Comparison of ENCODE assay signal across 8 cellular contexts in genomic region chr17:68057531-68057952, GRCh38. TPM values are rescaled to one million over a fixed set of nuclear protein-coding genes. Genes with fewer than 3 reads are reported as not detected.
A peak's percentile ranks its signal among the peaks of the same experiment; 100 is the strongest.
DNase-seq lines count a peak whose midpoint lies in the region; ATAC-seq and TF ChIP-seq lines count a peak whose summit lies in the region.

No MANE protein-coding gene starts in this region.

- intact Hi-C loops in naive thymus-derived CD4-positive, alpha-beta T cell (cut with micrococcal nuclease) = loop anchor here (1.0 to 2.0 kb wide), 4 partner anchors 143 to 406 kb away; no protein-coding TSS in a partner anchor

- no peak overlapping the region for H3K27ac ChIP-seq in naive thymus-derived CD4-positive, alpha-beta T cell (ENCODE audit: low read depth, low read length)

- no peaks in the 10 kb centered on the region for H3K36me3 ChIP-seq in naive thymus-derived CD4-positive, alpha-beta T cell (ENCODE audit: control insufficient read depth in 2 of 3, insufficient read depth in 3 of 3, low read length in 3 of 3)

- CTCF ChIA-PET in naive thymus-derived CD4-positive, alpha-beta T cell (lab: Charles Lee) = interaction anchor here (0.6 to 2.3 kb wide), 9 partner anchors 33 to 409 kb away, joined by 3 to 13 read pairs (median 4); partner anchors contain the start of gene C17orf58

- peak overlapping the region in 1 of 9 donors; percentile 49 for H3K27ac Mint-ChIP-seq in naive thymus-derived CD4-positive, alpha-beta T cell
- H3K27ac Mint-ChIP-seq in nephron progenitor cell = no peak overlapping the region

- no peaks in the 10 kb centered on the region for H3K9me3 Mint-ChIP-seq in naive thymus-derived CD4-positive, alpha-beta T cell
- H3K9me3 Mint-ChIP-seq in nephron progenitor cell = peaks cover 2% of the 10 kb centered on the region

- no peak overlapping the region for H3K4me3 ChIP-seq in naive thymus-derived CD4-positive, alpha-beta T cell (ENCODE audit: low read length)

- no peaks in the 10 kb centered on the region for H3K27me3 ChIP-seq in naive thymus-derived CD4-positive, alpha-beta T cell (ENCODE audit: control insufficient read depth in 2 of 2, insufficient read depth in 2 of 2, low read length in 2 of 2)

- peaks cover 0 to 16% (median 10%) of the 10 kb centered on the region in 7 donors for H3K4me1 Mint-ChIP-seq in naive thymus-derived CD4-positive, alpha-beta T cell
- peaks cover 18% of the 10 kb centered on the region for H3K4me1 Mint-ChIP-seq in nephron progenitor cell

- ATAC-seq in activated CD4-positive, CD25-positive, alpha-beta regulatory T cell treated with anti-CD3 and anti-CD28 coated beads, Interleukin-2, amount 50 U/mL, for 24 hours = peak; percentile 44 to 60
- peak; percentile 84 for ATAC-seq in naive thymus-derived CD4-positive, alpha-beta T cell

- no peaks in the 10 kb centered on the region for H3K4me1 ChIP-seq in naive thymus-derived CD4-positive, alpha-beta T cell (ENCODE audit: control insufficient read depth in 2 of 2, insufficient read depth in 2 of 2, low read length in 2 of 2)

- no peak for TF ChIP-seq CTCF in nephron progenitor cell (IDR thresholded peaks at IDR 0.05)

- H3K9me3 ChIP-seq in naive thymus-derived CD4-positive, alpha-beta T cell (ENCODE audit: control insufficient read depth in 2 of 3, low read length in 3 of 3) = no peaks in the 10 kb centered on the region

- H3K4me3 Mint-ChIP-seq in naive thymus-derived CD4-positive, alpha-beta T cell = no peak overlapping the region
- no peak overlapping the region for H3K4me3 Mint-ChIP-seq in nephron progenitor cell

- no peak for DNase-seq in activated CD4-positive, CD25-positive, alpha-beta regulatory T cell treated with anti-CD3 and anti-CD28 coated beads, Interleukin-2, amount 50 U/mL, for 72 hours
- DNase-seq in RPMI8226 (peak; percentile 41), amniotic epithelial cell (ENCODE audit: low read depth) (peak; percentile 48), midbrain (lab: John Stamatoyannopoulos, UW) (no peak), nephron progenitor cell (no peak), inferior parietal cortex (ENCODE audit: extremely low spot score) (no peak)
- DNase-seq in naive thymus-derived CD4-positive, alpha-beta T cell = peak in 7 of 9 donors; percentile 23 to 56 (median 44)

- H3K27me3 Mint-ChIP-seq in naive thymus-derived CD4-positive, alpha-beta T cell = peaks cover 0 to 7% (median 0%) of the 10 kb centered on the region in 5 donors
- H3K27me3 Mint-ChIP-seq in nephron progenitor cell (ENCODE audit: low read depth, poor library complexity) = peaks cover 15% of the 10 kb centered on the region

- POLR2A ChIA-PET in naive thymus-derived CD4-positive, alpha-beta T cell (lab: Charles Lee) = interaction anchor here (1.1 kb wide), 1 partner anchor 143 kb away, joined by 3 read pairs; no protein-coding TSS in a partner anchor

- no peaks in the 10 kb centered on the region for H3K36me3 Mint-ChIP-seq in naive thymus-derived CD4-positive, alpha-beta T cell
- no peaks in the 10 kb centered on the region for H3K36me3 Mint-ChIP-seq in nephron progenitor cell (ENCODE audit: low read depth)

RNA-seq across cellular contexts. Expression of gene KPNA2, which starts 22.0 kb away (rescaled TPM):
- 100 to 1,000 TPM in 1 of 5 experiments, 10 to 100 TPM in 2, 1 to 10 TPM in 2; 8.4 to 161 (median 45.9) TPM for total RNA-seq in naive thymus-derived CD4-positive, alpha-beta T cell
- polyA plus RNA-seq in naive thymus-derived CD4-positive, alpha-beta T cell = 10 to 100 TPM; 11.5 to 18.7 TPM

Comparison
In these comparisons a context has a peak if more than half of its experiments do, and no peak if none do; other contexts are left out.
1. DNase-seq: peak in RPMI8226 (single experiment), amniotic epithelial cell (single experiment) and naive thymus-derived CD4-positive, alpha-beta T cell (7 of 9); none in activated CD4-positive, CD25-positive, alpha-beta regulatory T cell treated with anti-CD3 and anti-CD28 coated beads, Interleukin-2, amount 50 U/mL, for 72 hours (single experiment), midbrain (single experiment), nephron progenitor cell (single experiment) and inferior parietal cortex (single experiment).